In genomic region chr3:109396811-109397210, GRCh38 we compare ENCODE assay signal across 18 cellular contexts. TPM values are rescaled to one million over a fixed set of nuclear protein-coding genes. Genes with fewer than 3 reads are reported as not detected.
"Had no signal": no experiment of that assay in that cellular context is flagged by ENCODE, and none has a peak within 500 bp of the region (broad histone marks: within the 10 kb centered on the region; RNA-seq: fewer than 3 reads in every experiment).

No MANE protein-coding gene starts in this region.

- H3K4me3 Mint-ChIP-seq: activated CD4-positive, alpha-beta T cell treated with anti-CD3 and anti-CD28 coated beads, Interleukin-2, amount 10 ng/mL, durations not matched to agents 7 days and 5 days; activated naive CD8-positive, alpha-beta T cell; natural killer cell; stimulated activated naive CD8-positive, alpha-beta T cell treated with anti-CD3 and anti-CD28 coated beads, Interleukin-15, amount 100 ng/mL, for 72 hours; T-helper 2 cell treated with Interferon-gamma antibody and Interleukin-4, amounts not matched to agents 5 μg/mL and 100 μg/mL, for 36 hours had no signal

- H3K4me1 ChIP-seq: gastrocnemius medialis, heart right ventricle, right lobe of liver had no signal

- H3K36me3 ChIP-seq: gastrocnemius medialis, heart right ventricle, right lobe of liver had no signal

- H3K9me3 ChIP-seq: gastrocnemius medialis, right lobe of liver had no signal

- H3K36me3 Mint-ChIP-seq: activated naive CD8-positive, alpha-beta T cell; natural killer cell had no signal

- H3K9me3 Mint-ChIP-seq: activated CD4-positive, alpha-beta T cell treated with anti-CD3 and anti-CD28 coated beads, Interleukin-2, amount 10 ng/mL, durations not matched to agents 7 days and 5 days; natural killer cell; stimulated activated naive CD8-positive, alpha-beta T cell treated with anti-CD3 and anti-CD28 coated beads, Interleukin-15, amount 100 ng/mL, for 72 hours; T-helper 2 cell treated with Interferon-gamma antibody and Interleukin-4, amounts not matched to agents 5 μg/mL and 100 μg/mL, for 36 hours had no signal

- H3K27me3 Mint-ChIP-seq: activated CD4-positive, alpha-beta T cell treated with anti-CD3 and anti-CD28 coated beads, Interleukin-2, amount 10 ng/mL, durations not matched to agents 7 days and 5 days; activated naive CD8-positive, alpha-beta T cell; progenitor cell of endocrine pancreas; stimulated activated naive CD8-positive, alpha-beta T cell treated with anti-CD3 and anti-CD28 coated beads, Interleukin-15, amount 100 ng/mL, for 72 hours had no signal

- DNase-seq: activated CD4-positive, alpha-beta T cell treated with anti-CD3 and anti-CD28 coated beads, Interleukin-2, amount 10 ng/mL, durations not matched to agents 7 days and 5 days; activated CD8-positive, alpha-beta memory T cell treated with anti-CD3 and anti-CD28 coated beads, Interleukin-2, amount 50 U/mL, for 48 hours; activated gamma-delta T cell treated with Interleukin-2 at 50 U/mL for 16 hours; amygdala; erythroblast; gastrocnemius medialis; heart right ventricle; mammary epithelial cell; natural killer cell; occipital lobe; right lobe of liver; stimulated activated naive CD8-positive, alpha-beta T cell treated with anti-CD3 and anti-CD28 coated beads, Interleukin-15, amount 100 ng/mL, for 72 hours had no signal

- H3K4me3 ChIP-seq: gastrocnemius medialis, heart right ventricle, right lobe of liver had no signal

- ATAC-seq: gastrocnemius medialis; heart right ventricle; natural killer cell; stimulated activated naive CD8-positive, alpha-beta T cell treated with anti-CD3 and anti-CD28 coated beads, Interleukin-15, amount 100 ng/mL, for 72 hours had no signal

- H3K27ac ChIP-seq: gastrocnemius medialis, heart right ventricle, right lobe of liver had no signal

- H3K27ac Mint-ChIP-seq: activated CD4-positive, alpha-beta T cell treated with anti-CD3 and anti-CD28 coated beads, Interleukin-2, amount 10 ng/mL, durations not matched to agents 7 days and 5 days; activated naive CD8-positive, alpha-beta T cell; natural killer cell; progenitor cell of endocrine pancreas; T-helper 2 cell treated with Interferon-gamma antibody and Interleukin-4, amounts not matched to agents 5 μg/mL and 100 μg/mL, for 36 hours had no signal

- H3K4me1 Mint-ChIP-seq: activated CD4-positive, alpha-beta T cell treated with anti-CD3 and anti-CD28 coated beads, Interleukin-2, amount 10 ng/mL, durations not matched to agents 7 days and 5 days; natural killer cell; stimulated activated naive CD8-positive, alpha-beta T cell treated with anti-CD3 and anti-CD28 coated beads, Interleukin-15, amount 100 ng/mL, for 72 hours had no signal

- H3K27me3 ChIP-seq: gastrocnemius medialis, heart right ventricle, right lobe of liver had no signal

RNA-seq across cellular contexts. Expression of gene DPPA4, which starts 59.5 kb away (rescaled TPM):
- total RNA-seq: activated CD4-positive, alpha-beta T cell treated with anti-CD3 and anti-CD28 coated beads, Interleukin-2, amount 10 ng/mL, durations not matched to agents 7 days and 5 days; bronchial epithelial cell; dermis microvascular lymphatic vessel endothelial cell; gastrocnemius medialis; heart right ventricle; mammary epithelial cell had no signal
- polyA plus RNA-seq: mammary epithelial cell, urinary bladder had no signal
